In the genomic region with DNA sequence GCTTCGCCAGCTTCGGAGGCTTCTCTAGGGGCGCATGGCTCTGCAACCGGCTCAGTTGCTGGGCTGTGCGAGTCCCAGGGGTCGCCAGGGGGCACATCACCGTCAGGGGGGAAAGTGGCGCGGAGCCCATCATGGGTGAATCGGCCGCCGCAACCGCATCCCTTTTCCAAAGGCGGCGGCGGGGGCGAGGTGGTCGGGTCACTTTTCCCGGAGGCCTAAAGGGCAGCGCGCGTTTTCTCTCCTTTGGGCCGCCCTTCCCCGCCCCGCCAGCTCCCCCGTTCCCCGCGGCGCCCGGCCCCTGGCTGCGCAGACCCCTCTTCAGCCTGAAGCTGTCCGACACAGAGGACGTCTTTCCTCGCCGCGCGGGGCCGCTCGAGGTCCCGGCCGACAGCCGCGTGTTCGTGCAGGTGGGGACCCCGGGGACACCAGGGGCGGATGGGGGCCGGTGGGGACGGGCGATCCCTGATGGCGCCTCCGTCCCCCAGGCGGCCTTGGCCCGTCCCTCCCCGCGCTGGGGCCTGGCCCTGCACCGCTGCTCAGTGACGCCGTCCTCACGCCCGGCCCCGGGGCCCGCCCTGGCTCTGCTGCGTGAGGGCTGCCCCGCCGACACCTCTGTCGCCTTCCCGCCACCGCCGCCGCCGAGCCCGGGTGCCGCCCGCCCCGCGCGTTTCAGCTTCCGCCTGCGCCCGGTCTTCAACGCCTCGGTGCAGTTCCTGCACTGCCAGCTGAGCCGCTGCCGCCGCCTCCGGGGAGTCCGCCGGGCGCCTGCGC, we compare ENCODE assay signal across 6 cellular contexts.
DNase-seq lines count a peak whose midpoint lies in the region; ATAC-seq lines count a peak whose summit lies in the region.

No MANE protein-coding gene starts in this region.

- peaks cover 22% of the 10 kb centered on the region for H3K4me1 Mint-ChIP-seq in memory B cell

- DNase-seq in activated T-cell treated with anti-CD3 and anti-CD28 coated beads for 24 hours (ENCODE audit: low read depth) (peak; percentile 46), activated T-cell treated with anti-CD3 and anti-CD28 coated beads for 4 hours (no peak), activated gamma-delta T cell (lab: John Stamatoyannopoulos, UW) (peak; percentile 67), memory B cell (ENCODE audit: low spot score in 2 of 2) (peak in 1 of 2 donors; percentile 69), amniotic stem cell (lab: John Stamatoyannopoulos, UW) (no peak)

- no peak overlapping the region for H3K27ac Mint-ChIP-seq in memory B cell

- ATAC-seq in memory B cell (ENCODE audit: low read depth) (no peak), HG03571 (IDR thresholded peaks at IDR 0.05; ENCODE audit: unreplicated experiment) (no peak)

- peak overlapping the region; percentile 67 for H3K4me3 Mint-ChIP-seq in memory B cell

- no peaks in the 10 kb centered on the region for H3K9me3 Mint-ChIP-seq in memory B cell

- peaks cover 10% of the 10 kb centered on the region for H3K36me3 Mint-ChIP-seq in memory B cell

- H3K27me3 Mint-ChIP-seq in memory B cell, result peaks cover 10% of the 10 kb centered on the region

Comparison
In these comparisons a context has a peak if more than half of its experiments do, and no peak if none do; other contexts are left out.
1. DNase-seq: peak in activated T-cell treated with anti-CD3 and anti-CD28 coated beads for 24 hours (single experiment) and activated gamma-delta T cell (single experiment); none in activated T-cell treated with anti-CD3 and anti-CD28 coated beads for 4 hours (single experiment) and amniotic stem cell (single experiment).